ENCODE assay signal across 14 cellular contexts in genomic region chr2:220143336-220143735, GRCh38.
A peak's percentile ranks its signal among the peaks of the same experiment; 100 is the strongest.
DNase-seq lines count a peak whose midpoint lies in the region; ATAC-seq, FAIRE-seq and TF ChIP-seq lines count a peak whose summit lies in the region.
"Had no signal": no experiment of that assay in that cellular context is flagged by ENCODE, and none has a peak within 500 bp of the region (broad histone marks: within the 10 kb centered on the region; RNA-seq: fewer than 3 reads in every experiment).

No MANE protein-coding gene starts in this region.

- H3K27me3 Mint-ChIP-seq in nephron progenitor cell (ENCODE audit: low read depth, poor library complexity): peaks cover 3% of the 10 kb centered on the region
- H3K27me3 Mint-ChIP-seq in T-cell: peaks cover 7 to 11% of the 10 kb centered on the region in 2 donors
- H3K27me3 Mint-ChIP-seq: effector memory CD8-positive, alpha-beta T cell had no signal

- H3K9me3 Mint-ChIP-seq in nephron progenitor cell: peaks cover 27% of the 10 kb centered on the region
- peaks cover 0 to 20% (median 4%) of the 10 kb centered on the region in 3 donors for H3K9me3 Mint-ChIP-seq in T-cell

- DNase-seq in A172 (ENCODE audit: low spot score) (peak; percentile 89), H54 (ENCODE audit: insufficient read length, low spot score) (peak; percentile 26), fibroblast of the conjunctiva (ENCODE audit: low read depth) (peak; percentile 16), nephron progenitor cell (no peak), T-cell (no peak)
- DNase-seq in activated naive CD4-positive, alpha-beta T cell (lab: John Stamatoyannopoulos, UW): no peak
- DNase-seq: amygdala; effector memory CD8-positive, alpha-beta T cell; NCI-H1417; NCI-H526 treated with DMSO at 0.1 percent for 48 hours; SIG-M5 had no signal

- H3K36me3 Mint-ChIP-seq in nephron progenitor cell (ENCODE audit: low read depth): peaks cover 10% of the 10 kb centered on the region
- no peaks in the 10 kb centered on the region for H3K36me3 Mint-ChIP-seq in T-cell

- H3K4me3 Mint-ChIP-seq in nephron progenitor cell: no peak overlapping the region
- no peak overlapping the region for H3K4me3 Mint-ChIP-seq in T-cell
- H3K4me3 Mint-ChIP-seq: effector memory CD8-positive, alpha-beta T cell had no signal

- no peak for TF ChIP-seq CTCF in nephron progenitor cell (IDR thresholded peaks at IDR 0.05)

- H3K4me1 Mint-ChIP-seq in nephron progenitor cell: peaks cover 13% of the 10 kb centered on the region
- H3K4me1 Mint-ChIP-seq in T-cell: no peaks in the 10 kb centered on the region

- POLR2A ChIA-PET in T-cell (lab: Charles Lee): no interaction called here

- FAIRE-seq in H54 (lab: Jason Lieb, UNC): peak; percentile 77
- FAIRE-seq: GM18507 had no signal

- CTCF ChIA-PET in T-cell (lab: Charles Lee): no interaction called here

- peak; percentile 51 for ATAC-seq in SK-N-SH treated with all-trans-retinoic acid at 6 μM for 48 hours
- ATAC-seq in T-cell (replicated peaks in 1 of 4): no peak
- ATAC-seq in GM21825 (IDR thresholded peaks at IDR 0.05; ENCODE audit: unreplicated experiment): no peak
- ATAC-seq: effector memory CD8-positive, alpha-beta T cell had no signal

- no peak for TF ChIP-seq POLR2A in H54 (IDR thresholded peaks at IDR 0.05; ENCODE audit: low read depth, low read length)

- H3K27ac Mint-ChIP-seq in nephron progenitor cell (no peak overlapping the region), T-cell (no peak overlapping the region)
- H3K27ac Mint-ChIP-seq: effector memory CD8-positive, alpha-beta T cell had no signal

TF ChIP-seq in SK-N-SH treated with all-trans-retinoic acid at 6 μM for 48 hours, 23 proteins besides CTCF, POLR2A, EP300 and RAD21:
- TF ChIP-seq PPARA (CRISPR knock-in tag; IDR thresholded peaks at IDR 0.05; ENCODE audit: borderline replicate concordance) (no peak), TOX (CRISPR knock-in tag; IDR thresholded peaks at IDR 0.05; ENCODE audit: borderline replicate concordance) (no peak), PATZ1 (CRISPR knock-in tag; IDR thresholded peaks at IDR 0.05; ENCODE audit: borderline replicate concordance) (no peak), ISL1 (CRISPR knock-in tag; IDR thresholded peaks at IDR 0.05) (no peak), ZNF8 (CRISPR knock-in tag; IDR thresholded peaks at IDR 0.05) (no peak), ZFP3 (CRISPR knock-in tag; IDR thresholded peaks at IDR 0.05) (no peak), TSHZ2 (CRISPR knock-in tag; IDR thresholded peaks at IDR 0.05) (no peak), ZC3H10 (CRISPR knock-in tag; IDR thresholded peaks at IDR 0.05) (no peak), ZNF565 (CRISPR knock-in tag; conservative IDR thresholded peaks at IDR 0.05; ENCODE audit: low read depth) (no peak), ARNTL (CRISPR knock-in tag; IDR thresholded peaks at IDR 0.05; ENCODE audit: borderline replicate concordance, low read depth) (no peak), ESRRG (CRISPR knock-in tag; IDR thresholded peaks at IDR 0.05) (no peak), CSRNP3 (CRISPR knock-in tag; IDR thresholded peaks at IDR 0.05) (no peak), CSDC2 (CRISPR knock-in tag; IDR thresholded peaks at IDR 0.05) (no peak), SNAI2 (CRISPR knock-in tag; IDR thresholded peaks at IDR 0.05) (no peak)
- TF ChIP-seq, protein P1, sequence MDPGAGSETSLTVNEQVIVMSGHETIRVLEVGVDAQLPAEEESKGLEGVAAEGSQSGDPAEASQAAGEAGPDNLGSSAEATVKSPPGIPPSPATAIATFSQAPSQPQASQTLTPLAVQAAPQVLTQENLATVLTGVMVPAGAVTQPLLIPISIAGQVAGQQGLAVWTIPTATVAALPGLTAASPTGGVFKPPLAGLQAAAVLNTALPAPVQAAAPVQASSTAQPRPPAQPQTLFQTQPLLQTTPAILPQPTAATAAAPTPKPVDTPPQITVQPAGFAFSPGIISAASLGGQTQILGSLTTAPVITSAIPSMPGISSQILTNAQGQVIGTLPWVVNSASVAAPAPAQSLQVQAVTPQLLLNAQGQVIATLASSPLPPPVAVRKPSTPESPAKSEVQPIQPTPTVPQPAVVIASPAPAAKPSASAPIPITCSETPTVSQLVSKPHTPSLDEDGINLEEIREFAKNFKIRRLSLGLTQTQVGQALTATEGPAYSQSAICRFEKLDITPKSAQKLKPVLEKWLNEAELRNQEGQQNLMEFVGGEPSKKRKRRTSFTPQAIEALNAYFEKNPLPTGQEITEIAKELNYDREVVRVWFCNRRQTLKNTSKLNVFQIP (CRISPR knock-in tag; IDR thresholded peaks at IDR 0.05; ENCODE audit: borderline replicate concordance, low read depth): no peak

Comparison
In these comparisons a context has a peak if more than half of its experiments do, and no peak if none do; other contexts are left out.
1. DNase-seq: peak in A172 (single experiment), H54 (single experiment) and fibroblast of the conjunctiva (single experiment); none in nephron progenitor cell (single experiment), activated naive CD4-positive, alpha-beta T cell (0 of 4) and T-cell (0 of 34).